In the genomic region with DNA sequence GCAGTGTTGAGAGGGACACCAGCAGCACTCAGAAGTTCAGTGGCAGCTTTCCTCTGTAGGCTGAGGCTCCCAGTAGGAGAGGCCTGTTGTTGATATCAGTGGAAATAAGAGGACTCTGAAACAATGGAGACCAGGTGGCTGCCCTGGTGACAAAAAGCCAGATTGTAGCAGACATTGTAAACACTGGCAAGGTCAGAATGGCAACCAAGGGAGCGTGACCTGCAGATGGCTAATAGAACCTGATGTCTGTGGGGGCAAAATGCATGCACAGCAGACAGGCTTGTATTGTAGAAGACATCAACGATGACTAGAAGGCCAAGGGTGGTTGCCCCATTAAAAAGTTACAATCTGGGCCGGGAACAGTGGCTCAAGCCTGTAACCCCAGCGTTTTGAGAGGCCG, we compare ENCODE assay signal across 1 cellular context.
TF ChIP-seq lines count a peak whose summit lies in the region.

No MANE protein-coding gene starts in this region.

TF ChIP-seq in HepG2, 621 proteins besides CTCF, POLR2A, EP300 and RAD21 (continued from another document and continues in another):
- TF ChIP-seq THRA (CRISPR knock-in tag; IDR thresholded peaks at IDR 0.05; ENCODE audit: borderline replicate concordance) (peak; percentile 37; the same call in 1 of the 2 replicates), GATAD2A (CRISPR knock-in tag; IDR thresholded peaks at IDR 0.05) (peak; percentile 74), ZFP90 (CRISPR knock-in tag; IDR thresholded peaks at IDR 0.05; ENCODE audit: borderline replicate concordance) (0 out of 2 replicates have a peak, but pooled peaks have one; percentile 47), ZSCAN21 (CRISPR knock-in tag; IDR thresholded peaks at IDR 0.05; ENCODE audit: borderline replicate concordance) (peak; percentile 56; the same call in 1 of the 2 replicates), ZNF879 (CRISPR knock-in tag; IDR thresholded peaks at IDR 0.05) (no peak), FOXP1 (IDR thresholded peaks at IDR 0.05) (no peak), FOXP1 (CRISPR knock-in tag; IDR thresholded peaks at IDR 0.05) (peak; percentile 70), ZNF30 (CRISPR knock-in tag; IDR thresholded peaks at IDR 0.05) (no peak), SMARCC2 (IDR thresholded peaks at IDR 0.05) (no peak), HOXA9 (CRISPR knock-in tag; IDR thresholded peaks at IDR 0.05; ENCODE audit: borderline replicate concordance) (no peak), FOXK1 (CRISPR knock-in tag; IDR thresholded peaks at IDR 0.05; ENCODE audit: borderline replicate concordance, low read depth) (peak; percentile 55; the same call in 1 of the 2 replicates), REL (CRISPR knock-in tag; conservative IDR thresholded peaks at IDR 0.05) (no peak), RARA (CRISPR knock-in tag; IDR thresholded peaks at IDR 0.05) (peak; percentile 94), PCBP1 (IDR thresholded peaks at IDR 0.05; ENCODE audit: borderline replicate concordance, low read depth, low read length) (no peak), MEIS2 (CRISPR knock-in tag; IDR thresholded peaks at IDR 0.05) (peak; percentile 61; the same call in 1 of the 2 replicates), IKZF1 (IDR thresholded peaks at IDR 0.05) (no peak), JUNB (CRISPR knock-in tag; IDR thresholded peaks at IDR 0.05; ENCODE audit: borderline replicate concordance) (no peak), ZNF329 (CRISPR knock-in tag; IDR thresholded peaks at IDR 0.05; ENCODE audit: low read depth) (no peak), SSRP1 (CRISPR knock-in tag; IDR thresholded peaks at IDR 0.05) (no peak), POGZ (CRISPR knock-in tag; IDR thresholded peaks at IDR 0.05) (0 out of 2 replicates have a peak, but pooled peaks have one; percentile 23), MED13 (CRISPR knock-in tag; IDR thresholded peaks at IDR 0.05) (no peak), ZNF225 (CRISPR knock-in tag; IDR thresholded peaks at IDR 0.05) (no peak), MBNL3 (CRISPR knock-in tag; conservative IDR thresholded peaks at IDR 0.05) (no peak), ZNF75D (CRISPR knock-in tag; IDR thresholded peaks at IDR 0.05; ENCODE audit: borderline replicate concordance) (no peak), GFI1 (CRISPR knock-in tag; IDR thresholded peaks at IDR 0.05; ENCODE audit: borderline replicate concordance) (peak; percentile 72; the same call in 1 of the 2 replicates), RXRA (CRISPR knock-in tag; IDR thresholded peaks at IDR 0.05) (peak; percentile 88), ZNF841 (CRISPR knock-in tag; IDR thresholded peaks at IDR 0.05; ENCODE audit: borderline replicate concordance) (no peak), PHB2 (IDR thresholded peaks at IDR 0.05; ENCODE audit: partially characterized antibody) (no peak), TBX2 (CRISPR knock-in tag; IDR thresholded peaks at IDR 0.05; ENCODE audit: borderline replicate concordance) (peak; percentile 95), TFAP4 (IDR thresholded peaks at IDR 0.05; ENCODE audit: borderline replicate concordance, low read depth) (peak; percentile 82; the same call in 1 of the 2 replicates), ISL2 (CRISPR knock-in tag; IDR thresholded peaks at IDR 0.05) (no peak), KLF15 (CRISPR knock-in tag; IDR thresholded peaks at IDR 0.05; ENCODE audit: borderline replicate concordance) (no peak), FOXA1 (IDR thresholded peaks at IDR 0.05) (no peak), FOXA1 (CRISPR knock-in tag; IDR thresholded peaks at IDR 0.05) (peak; percentile 83), ZBTB7B (CRISPR knock-in tag; IDR thresholded peaks at IDR 0.05) (no peak), ZNF317 (CRISPR knock-in tag; IDR thresholded peaks at IDR 0.05) (no peak), ZNF792 (CRISPR knock-in tag; IDR thresholded peaks at IDR 0.05) (peak; percentile 38; the same call in 1 of the 2 replicates), ZNF691 (CRISPR knock-in tag; IDR thresholded peaks at IDR 0.05; ENCODE audit: borderline replicate concordance, low read depth) (no peak), ZKSCAN5 (CRISPR knock-in tag; IDR thresholded peaks at IDR 0.05) (no peak), ZNF788 (CRISPR knock-in tag; IDR thresholded peaks at IDR 0.05; ENCODE audit: borderline replicate concordance) (peak; percentile 37; the same call in 1 of the 2 replicates), ZMYM2 (CRISPR knock-in tag; IDR thresholded peaks at IDR 0.05) (0 out of 2 replicates have a peak, but pooled peaks have one; percentile 15), ZNF710 (CRISPR knock-in tag; IDR thresholded peaks at IDR 0.05; ENCODE audit: borderline replicate concordance) (0 out of 2 replicates have a peak, but pooled peaks have one; percentile 43), MED1 (CRISPR knock-in tag; IDR thresholded peaks at IDR 0.05) (peak; percentile 50), KDM1A (CRISPR knock-in tag; IDR thresholded peaks at IDR 0.05) (no peak), ZNF580 (CRISPR knock-in tag; IDR thresholded peaks at IDR 0.05; ENCODE audit: borderline replicate concordance, low read depth) (no peak; the same call in 1 of the 2 replicates), KIAA2018 (CRISPR knock-in tag; IDR thresholded peaks at IDR 0.05; ENCODE audit: borderline replicate concordance) (no peak)
- TF ChIP-seq, protein P1, sequence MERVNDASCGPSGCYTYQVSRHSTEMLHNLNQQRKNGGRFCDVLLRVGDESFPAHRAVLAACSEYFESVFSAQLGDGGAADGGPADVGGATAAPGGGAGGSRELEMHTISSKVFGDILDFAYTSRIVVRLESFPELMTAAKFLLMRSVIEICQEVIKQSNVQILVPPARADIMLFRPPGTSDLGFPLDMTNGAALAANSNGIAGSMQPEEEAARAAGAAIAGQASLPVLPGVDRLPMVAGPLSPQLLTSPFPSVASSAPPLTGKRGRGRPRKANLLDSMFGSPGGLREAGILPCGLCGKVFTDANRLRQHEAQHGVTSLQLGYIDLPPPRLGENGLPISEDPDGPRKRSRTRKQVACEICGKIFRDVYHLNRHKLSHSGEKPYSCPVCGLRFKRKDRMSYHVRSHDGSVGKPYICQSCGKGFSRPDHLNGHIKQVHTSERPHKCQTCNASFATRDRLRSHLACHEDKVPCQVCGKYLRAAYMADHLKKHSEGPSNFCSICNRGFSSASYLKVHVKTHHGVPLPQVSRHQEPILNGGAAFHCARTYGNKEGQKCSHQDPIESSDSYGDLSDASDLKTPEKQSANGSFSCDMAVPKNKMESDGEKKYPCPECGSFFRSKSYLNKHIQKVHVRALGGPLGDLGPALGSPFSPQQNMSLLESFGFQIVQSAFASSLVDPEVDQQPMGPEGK (CRISPR knock-in tag; IDR thresholded peaks at IDR 0.05): peak; percentile 57; the same call in 1 of the 2 replicates
- TF ChIP-seq, protein P2, sequence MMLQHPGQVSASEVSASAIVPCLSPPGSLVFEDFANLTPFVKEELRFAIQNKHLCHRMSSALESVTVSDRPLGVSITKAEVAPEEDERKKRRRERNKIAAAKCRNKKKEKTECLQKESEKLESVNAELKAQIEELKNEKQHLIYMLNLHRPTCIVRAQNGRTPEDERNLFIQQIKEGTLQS (CRISPR knock-in tag; IDR thresholded peaks at IDR 0.05): no peak
- TF ChIP-seq, protein P3, sequence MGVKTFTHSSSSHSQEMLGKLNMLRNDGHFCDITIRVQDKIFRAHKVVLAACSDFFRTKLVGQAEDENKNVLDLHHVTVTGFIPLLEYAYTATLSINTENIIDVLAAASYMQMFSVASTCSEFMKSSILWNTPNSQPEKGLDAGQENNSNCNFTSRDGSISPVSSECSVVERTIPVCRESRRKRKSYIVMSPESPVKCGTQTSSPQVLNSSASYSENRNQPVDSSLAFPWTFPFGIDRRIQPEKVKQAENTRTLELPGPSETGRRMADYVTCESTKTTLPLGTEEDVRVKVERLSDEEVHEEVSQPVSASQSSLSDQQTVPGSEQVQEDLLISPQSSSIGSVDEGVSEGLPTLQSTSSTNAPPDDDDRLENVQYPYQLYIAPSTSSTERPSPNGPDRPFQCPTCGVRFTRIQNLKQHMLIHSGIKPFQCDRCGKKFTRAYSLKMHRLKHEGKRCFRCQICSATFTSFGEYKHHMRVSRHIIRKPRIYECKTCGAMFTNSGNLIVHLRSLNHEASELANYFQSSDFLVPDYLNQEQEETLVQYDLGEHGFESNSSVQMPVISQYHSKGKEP (CRISPR knock-in tag; IDR thresholded peaks at IDR 0.05): no peak
